ENCODE assay signal across 8 cellular contexts in the genomic region with DNA sequence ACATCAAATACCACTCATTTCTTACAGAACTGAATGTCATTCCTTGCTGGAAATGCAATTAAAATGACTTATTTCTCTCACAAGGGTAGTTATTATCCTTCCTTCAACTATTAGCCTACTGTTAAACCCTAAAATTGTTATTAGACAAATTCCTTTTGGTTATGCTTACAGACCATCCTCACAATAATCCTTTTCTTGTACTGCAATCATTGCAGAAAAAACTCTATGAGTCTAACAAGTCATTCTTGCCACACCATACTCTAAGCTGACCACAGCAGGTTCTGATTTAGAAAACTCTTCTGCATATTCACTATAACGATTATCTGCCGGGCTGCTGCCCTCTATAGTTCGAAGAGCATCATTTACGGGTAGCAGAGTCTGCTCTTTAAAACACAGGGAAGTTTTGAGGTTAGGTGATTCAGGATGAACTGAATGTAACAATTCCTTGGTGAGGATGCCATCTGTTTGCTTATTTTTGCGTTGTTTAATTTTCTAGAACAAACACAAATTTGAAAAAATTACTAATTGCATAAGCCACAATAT. TPM values are rescaled to one million over a fixed set of nuclear protein-coding genes. Genes with fewer than 3 reads are reported as not detected.
DNase-seq lines count a peak whose midpoint lies in the region; ATAC-seq and TF ChIP-seq lines count a peak whose summit lies in the region.

No MANE protein-coding gene starts in this region.

- H3K27ac ChIP-seq in testis: no peak overlapping the region

- TF ChIP-seq POLR2A in testis (IDR thresholded peaks at IDR 0.05): no peak

- H3K9me3 ChIP-seq in testis: no peaks in the 10 kb centered on the region

- no peaks in the 10 kb centered on the region for H3K4me1 ChIP-seq in testis

- H3K27me3 Mint-ChIP-seq in stimulated activated memory B cell treated with anti-CD40 and anti-IgM and Interleukin-4, amounts not matched to agents 10 μg/mL and 1 μg/mL and 100 μg/mL, for 72 hours: no peaks in the 10 kb centered on the region

- no peaks in the 10 kb centered on the region for H3K9me3 Mint-ChIP-seq in stimulated activated memory B cell treated with anti-CD40 and anti-IgM and Interleukin-4, amounts not matched to agents 10 μg/mL and 1 μg/mL and 100 μg/mL, for 72 hours

- WGBS in testis, 2 donors: 50 to 65% methylated on average over 5 of the region's 5 CpGs

- no peak for TF ChIP-seq CTCF in testis (IDR thresholded peaks at IDR 0.05)

- no peak overlapping the region for H3K4me3 ChIP-seq in testis

- no peak overlapping the region for H3K4me3 Mint-ChIP-seq in stimulated activated memory B cell treated with anti-CD40 and anti-IgM and Interleukin-4, amounts not matched to agents 10 μg/mL and 1 μg/mL and 100 μg/mL, for 72 hours

- ATAC-seq in GM21825 (IDR thresholded peaks at IDR 0.05; ENCODE audit: unreplicated experiment): peak; percentile 76
- ATAC-seq in stimulated activated memory B cell treated with anti-CD40 and anti-IgM and Interleukin-4, amounts not matched to agents 10 μg/mL and 1 μg/mL and 100 μg/mL, for 72 hours: peak; percentile 66

- H3K27ac Mint-ChIP-seq in stimulated activated memory B cell treated with anti-CD40 and anti-IgM and Interleukin-4, amounts not matched to agents 10 μg/mL and 1 μg/mL and 100 μg/mL, for 72 hours: no peak overlapping the region

- no peaks in the 10 kb centered on the region for H3K27me3 ChIP-seq in testis

- peaks cover 21% of the 10 kb centered on the region for H3K4me1 Mint-ChIP-seq in stimulated activated memory B cell treated with anti-CD40 and anti-IgM and Interleukin-4, amounts not matched to agents 10 μg/mL and 1 μg/mL and 100 μg/mL, for 72 hours

- intact Hi-C loops in testis (cut with DNase I; ENCODE audit: low total_unique reads): no loop called here

- H3K36me3 ChIP-seq in testis (ENCODE audit: low read depth, missing control alignments): no peaks in the 10 kb centered on the region

- peaks cover 42% of the 10 kb centered on the region for H3K36me3 Mint-ChIP-seq in stimulated activated memory B cell treated with anti-CD40 and anti-IgM and Interleukin-4, amounts not matched to agents 10 μg/mL and 1 μg/mL and 100 μg/mL, for 72 hours

- DNase-seq in EH (ENCODE audit: low read depth) (peak; percentile 45), NOMO-1 (lab: John Stamatoyannopoulos, UW; ENCODE audit: unreplicated experiment in 2 of 2) (peak; percentile 50 to 80), fibroblast of peridontal ligament (ENCODE audit: extremely low read depth) (peak; percentile 84), testis (no peak), NCI-H2029 treated with DMSO at 0.1 percent for 48 hours (lab: John Stamatoyannopoulos, UW) (no peak), NCI-H446 treated with DMSO at 0.1 percent for 48 hours (lab: John Stamatoyannopoulos, UW) (no peak)

RNA-seq across cellular contexts. Expression of gene MTMR6, which starts 38.2 kb away (rescaled TPM):
- 10 to 100 TPM; 23.2 to 24.0 TPM for total RNA-seq in testis
- polyA plus RNA-seq in testis (ENCODE audit: insufficient read depth, low read depth, low replicate concordance): 46.1 TPM

RNA-seq across cellular contexts. Expression of gene NUP58, which starts 52.4 kb away (rescaled TPM):
- total RNA-seq in testis: 100 to 1,000 TPM; 166 to 237 TPM
- 90.9 TPM for polyA plus RNA-seq in testis (ENCODE audit: insufficient read depth, low read depth, low replicate concordance)

Comparison
In these comparisons a context has a peak if more than half of its experiments do, and no peak if none do; other contexts are left out.
1. DNase-seq: peak in EH (single experiment), NOMO-1 (2 of 2) and fibroblast of peridontal ligament (single experiment); none in testis (single experiment), NCI-H2029 treated with DMSO at 0.1 percent for 48 hours (single experiment) and NCI-H446 treated with DMSO at 0.1 percent for 48 hours (single experiment).